ENCODE assay signal across 25 cellular contexts in genomic region chr9:32882616-32883015, GRCh38.
"Had no signal": no experiment of that assay in that cellular context is flagged by ENCODE, and none has a peak within 500 bp of the region (broad histone marks: within the 10 kb centered on the region; RNA-seq: fewer than 3 reads in every experiment).

No MANE protein-coding gene starts in this region.

- H3K36me3 Mint-ChIP-seq: IgD-negative memory B cell had no signal

- H3K27me3 ChIP-seq: Peyer's patch, SJCRH30 had no signal

- H3K9me3 ChIP-seq: Peyer's patch, SJCRH30 had no signal

- H3K4me3 Mint-ChIP-seq: IgD-negative memory B cell had no signal

- H3K4me3 ChIP-seq: PC-9, Peyer's patch, SJCRH30 had no signal

- H3K9me3 Mint-ChIP-seq: IgD-negative memory B cell had no signal

- DNase-seq: KBM-7, MV-4-11, NCI-H1048, NCI-H1105, NCI-H1417, NCI-H1436 treated with DMSO at 0.1 percent for 48 hours, NCI-H187, NCI-H2029, NCI-H2081 treated with DMSO at 0.1 percent for 48 hours, NCI-H2171, NCI-H226, NCI-H446, NCI-H510A, NCI-H524 treated with DMSO at 0.1 percent for 48 hours, NCI-H69, NCI-H774, PC-9, Peyer's patch, SHP77 treated with DMSO at 0.1 percent for 48 hours, SJCRH30 had no signal

- FAIRE-seq: HTR-8/SVneo had no signal

- H3K36me3 ChIP-seq: Peyer's patch, SJCRH30 had no signal

- H3K4me1 ChIP-seq: Peyer's patch, SJCRH30 had no signal

- H3K27ac Mint-ChIP-seq: IgD-negative memory B cell had no signal

- H3K4me2 ChIP-seq: PC-9 had no signal

- H2AFZ ChIP-seq: PC-9 had no signal

- ATAC-seq: Right ventricle myocardium inferior, SK-N-SH treated with all-trans-retinoic acid at 6 μM for 48 hours had no signal

- H3K27ac ChIP-seq: HL-60, PC-9, Peyer's patch, SJCRH30 had no signal
